In the genomic region with DNA sequence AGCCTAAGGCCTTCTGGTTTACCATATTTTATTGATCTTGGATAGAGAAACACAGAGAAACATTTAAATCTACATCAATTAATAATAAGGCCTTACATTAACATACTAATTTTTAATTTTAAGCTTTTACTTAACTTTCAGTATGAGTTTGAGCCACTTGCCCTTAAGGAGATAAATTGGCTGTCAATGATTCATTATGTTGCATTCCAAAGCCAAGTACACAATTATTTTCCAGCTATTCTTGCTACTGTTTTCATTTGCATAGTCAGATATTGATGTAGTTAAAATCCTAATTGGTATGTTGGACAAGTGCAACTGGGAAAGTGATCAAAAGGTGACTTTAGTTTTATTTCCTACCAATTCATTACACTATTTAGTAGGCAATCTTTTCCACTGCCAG, we compare ENCODE assay signal across 29 cellular contexts.
"Had no signal": no experiment of that assay in that cellular context is flagged by ENCODE, and none has a peak within 500 bp of the region (broad histone marks: within the 10 kb centered on the region; RNA-seq: fewer than 3 reads in every experiment).

No MANE protein-coding gene starts in this region.

- H3K27me3 ChIP-seq: neural progenitor cell, neutrophil, right atrium auricular region, right lobe of liver, stomach, suprapubic skin, tibial artery, uterus had no signal

- H3K9ac ChIP-seq: neural progenitor cell, parathyroid adenoma had no signal

- H3K4me3 ChIP-seq: lower lobe of right lung, neural progenitor cell, psoas muscle, right atrium auricular region, right lobe of liver, smooth muscle cell, stomach, suprapubic skin, thoracic aorta, tibial artery, uterus had no signal

- H2AFZ ChIP-seq: neural progenitor cell, parathyroid adenoma had no signal

- DNase-seq: hippocampal formation; kidney glomerular epithelial cell; left cardiac atrium; left ventricle myocardium superior; lower lobe of right lung; mammary epithelial cell; mesendoderm; naive B cell; natural killer cell; nephron progenitor cell; occipital lobe; psoas muscle; right lobe of liver; stimulated activated CD4-positive, alpha-beta T cell treated with anti-CD3 and anti-CD28 coated beads, Interleukin-15, amount 100 ng/mL, for 24 hours; stimulated activated CD4-positive, alpha-beta T cell treated with anti-CD3 and anti-CD28 coated beads, Interleukin-2, amount 100 ng/mL, for 24 hours; stimulated activated CD4-positive, alpha-beta T cell treated with anti-CD3 and anti-CD28 coated beads, Interleukin-4, amount 100 ng/mL, for 1 hour; stimulated activated naive B cell treated with anti-CD40 and anti-IgM and Interleukin-4, amounts not matched to agents 10 μg/mL and 1 μg/mL and 100 μg/mL, for 72 hours; stimulated activated naive CD8-positive, alpha-beta T cell treated with anti-CD3 and anti-CD28 coated beads, Interleukin-15, Interleukin-2, amounts not matched to agents 100 U/mL and 50 U/mL, for 24 hours; stomach; tibial artery; uterus had no signal

- H3K4me1 ChIP-seq: lower lobe of right lung, neural progenitor cell, parathyroid adenoma, right atrium auricular region, suprapubic skin, uterus had no signal

- ATAC-seq: left lobe of liver; left ventricle myocardium superior; lower lobe of right lung; natural killer cell; psoas muscle; right lobe of liver; stimulated activated naive B cell treated with anti-CD40 and anti-IgM and Interleukin-4, amounts not matched to agents 10 μg/mL and 1 μg/mL and 100 μg/mL, for 72 hours; stimulated activated naive CD8-positive, alpha-beta T cell treated with anti-CD3 and anti-CD28 coated beads, Interleukin-15, Interleukin-2, amounts not matched to agents 100 U/mL and 50 U/mL, for 24 hours had no signal

- H3K36me3 ChIP-seq: neural progenitor cell, right lobe of liver, uterus had no signal

- H3K79me2 ChIP-seq: parathyroid adenoma had no signal

- H3K4me2 ChIP-seq: neural progenitor cell, smooth muscle cell had no signal

- H3K27ac ChIP-seq: lower lobe of right lung, neural progenitor cell, neutrophil, parathyroid adenoma, psoas muscle, right atrium auricular region, right lobe of liver, suprapubic skin, uterus had no signal

- H3K9me3 ChIP-seq: lower lobe of right lung, neutrophil, psoas muscle, right atrium auricular region, right lobe of liver, stomach, suprapubic skin, thoracic aorta, tibial artery, uterus had no signal
